ENCODE assay signal across 8 cellular contexts in the genomic region with DNA sequence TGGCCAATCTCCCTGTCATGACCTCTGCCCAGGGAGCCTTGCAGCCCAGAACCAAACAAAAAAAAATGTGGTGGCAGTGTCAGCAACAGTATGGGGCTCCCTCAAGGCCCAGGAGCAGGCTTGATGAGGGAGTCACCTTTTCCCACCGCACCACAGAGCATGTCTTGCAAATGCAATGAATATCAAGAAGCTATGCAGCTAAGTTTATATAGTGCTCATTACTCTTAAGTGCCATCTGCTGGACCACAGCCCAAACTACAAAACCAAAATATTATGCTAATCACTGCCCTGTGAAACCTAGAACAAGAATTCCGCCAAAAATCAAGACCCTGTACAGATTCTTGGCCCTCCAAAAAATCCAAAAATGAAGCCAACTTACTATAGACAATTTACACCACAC.
DNase-seq lines count a peak whose midpoint lies in the region; ATAC-seq, FAIRE-seq and TF ChIP-seq lines count a peak whose summit lies in the region.
"Not testable (repeated sequence)": the region's sequence is repeated elsewhere in the genome, so short reads cannot be mapped to it uniquely, and the experiment has no call there.

No MANE protein-coding gene starts in this region.

- POLR2A ChIA-PET in MCF 10A (lab: Yijun Ruan, JAX) = not testable (repeated sequence)

- not testable (repeated sequence) for H3K9me3 Mint-ChIP-seq in MCF 10A (ENCODE audit: unreplicated experiment); progenitor cell of endocrine pancreas (ENCODE audit: low read depth)

- H3K27me3 Mint-ChIP-seq in MCF 10A (ENCODE audit: insufficient read depth, unreplicated experiment); progenitor cell of endocrine pancreas: not testable (repeated sequence)

- not testable (repeated sequence) for H3K4me3 Mint-ChIP-seq in MCF 10A (ENCODE audit: unreplicated experiment); progenitor cell of endocrine pancreas (ENCODE audit: low read depth)

- DNase-seq in DMS53 (lab: John Stamatoyannopoulos, UW) (peak; percentile 39), Kasumi-1 (lab: John Stamatoyannopoulos, UW) (peak; percentile 0), NCI-H460 (ENCODE audit: extremely low read depth, low read depth) (peak; percentile 1), MCF 10A (ENCODE audit: unreplicated experiment) (peak; percentile 3), left kidney (ENCODE audit: low read depth, low spot score) (peak; percentile 17), progenitor cell of endocrine pancreas (ENCODE audit: low spot score, unreplicated experiment) (peak; percentile 8)
- not testable (repeated sequence) for DNase-seq in H54 (ENCODE audit: insufficient read length, low spot score)

- CTCF ChIA-PET in MCF 10A (lab: Yijun Ruan, JAX) = not testable (repeated sequence)

- peak; percentile 77 for ATAC-seq in SK-N-SH treated with all-trans-retinoic acid at 6 μM for 48 hours

- not testable (repeated sequence) for H3K4me1 Mint-ChIP-seq in MCF 10A (ENCODE audit: insufficient read depth, unreplicated experiment); progenitor cell of endocrine pancreas (ENCODE audit: low read depth)

- not testable (repeated sequence) for BruUV-seq in MCF 10A (replicated peaks; lab: Mats Ljungman, UMichigan)

- H3K27ac Mint-ChIP-seq in MCF 10A (ENCODE audit: low read depth, unreplicated experiment); progenitor cell of endocrine pancreas: not testable (repeated sequence)

- FAIRE-seq in H54 (lab: Jason Lieb, UNC) = peak; percentile 89

- not testable (repeated sequence) for H3K36me3 Mint-ChIP-seq in MCF 10A (ENCODE audit: insufficient read depth, unreplicated experiment); progenitor cell of endocrine pancreas (ENCODE audit: insufficient read depth)

- TF ChIP-seq POLR2A in H54 (IDR thresholded peaks at IDR 0.05; ENCODE audit: low read depth, low read length) = not testable (repeated sequence)

- TF ChIP-seq CTCF in MCF 10A (IDR thresholded peaks at IDR 0.05; ENCODE audit: unreplicated experiment) = peak; percentile 34
- TF ChIP-seq CTCF in progenitor cell of endocrine pancreas (IDR thresholded peaks at IDR 0.05; ENCODE audit: unreplicated experiment) = peak; percentile 56

- intact Hi-C loops in MCF 10A (cut with micrococcal nuclease) = not testable (repeated sequence)
